In the genomic region with DNA sequence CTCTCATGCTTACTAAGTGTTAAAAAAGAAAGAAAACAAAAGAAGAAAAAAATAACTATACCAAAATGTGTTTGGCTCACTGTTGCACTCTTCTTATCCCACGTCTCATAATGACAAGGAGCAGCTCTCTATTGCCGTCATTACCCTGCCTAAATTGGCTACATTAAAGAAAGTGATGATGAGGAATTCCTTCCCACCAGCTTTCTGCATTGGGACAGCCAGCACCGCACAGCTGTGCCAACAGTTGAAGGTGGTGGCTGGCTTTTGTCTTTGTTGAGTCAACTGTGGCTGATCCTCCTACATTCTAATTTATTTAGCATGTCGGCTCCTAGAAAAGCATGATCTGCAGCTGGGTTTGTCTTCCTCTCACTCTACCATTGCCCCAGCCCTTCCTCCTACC, we compare ENCODE assay signal across 1 cellular context.
TF ChIP-seq lines count a peak whose summit lies in the region.

No MANE protein-coding gene starts in this region.

TF ChIP-seq in GM12878, 131 proteins besides CTCF, POLR2A, EP300 and RAD21:
- TF ChIP-seq SMAD1 (IDR thresholded peaks at IDR 0.05; ENCODE audit: low read depth, partially characterized antibody) (no peak), RFX5 (IDR thresholded peaks at IDR 0.05; ENCODE audit: low read depth, low read length) (no peak), ZNF217 (IDR thresholded peaks at IDR 0.05) (no peak), SMC3 (IDR thresholded peaks at IDR 0.05; ENCODE audit: borderline replicate concordance, low read length) (no peak), CREB1 (IDR thresholded peaks at IDR 0.05; ENCODE audit: low read depth) (no peak), PML (IDR thresholded peaks at IDR 0.05; ENCODE audit: low read length) (no peak), CBX3 (IDR thresholded peaks at IDR 0.05; ENCODE audit: borderline replicate concordance, low read depth) (no peak), HCFC1 (IDR thresholded peaks at IDR 0.05; ENCODE audit: low read length) (no peak)
- TF ChIP-seq, protein P1, sequence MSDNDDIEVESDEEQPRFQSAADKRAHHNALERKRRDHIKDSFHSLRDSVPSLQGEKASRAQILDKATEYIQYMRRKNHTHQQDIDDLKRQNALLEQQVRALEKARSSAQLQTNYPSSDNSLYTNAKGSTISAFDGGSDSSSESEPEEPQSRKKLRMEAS (IDR thresholded peaks at IDR 0.05; ENCODE audit: low read depth, low read length): no peak
TF ChIP-seq in GM12878: peak in this region for 0.
